Comparison of ENCODE assay signal across 9 cellular contexts in genomic region chr6:27213544-27214125, GRCh38. TPM values are rescaled to one million over a fixed set of nuclear protein-coding genes. Genes with fewer than 3 reads are reported as not detected.
DNase-seq lines count a peak whose midpoint lies in the region; ATAC-seq and TF ChIP-seq lines count a peak whose summit lies in the region.
"Had no signal": no experiment of that assay in that cellular context is flagged by ENCODE, and none has a peak within 500 bp of the region (broad histone marks: within the 10 kb centered on the region; RNA-seq: fewer than 3 reads in every experiment).

No MANE protein-coding gene starts in this region.

- peaks cover 4% of the 10 kb centered on the region for H3K4me1 ChIP-seq in ACC112 (ENCODE audit: control insufficient read depth, insufficient read depth, low read length, unreplicated experiment)

- peaks cover 15% of the 10 kb centered on the region for H3K4me1 Mint-ChIP-seq in WTC11
- H3K4me1 Mint-ChIP-seq in Calu3 (ENCODE audit: low read depth, unreplicated experiment) = no peaks in the 10 kb centered on the region

- intact Hi-C loops in Calu3 (cut with micrococcal nuclease; ENCODE audit: unreplicated experiment) = loop anchor here (10.0 kb wide), 1 partner anchor 161 kb away; no protein-coding TSS in a partner anchor

- no peaks in the 10 kb centered on the region for H3K79me2 ChIP-seq in ACC112 (ENCODE audit: control insufficient read depth, insufficient read depth, low read length, unreplicated experiment)

- H3K4me3 ChIP-seq in ACC112 (ENCODE audit: low read depth, low read length) = peak overlapping the region; percentile 77
- H3K4me3 ChIP-seq in H7 (ENCODE audit: insufficient read depth, low read depth, low read length) = peak overlapping the region; percentile 54

- H3K36me3 ChIP-seq in ACC112 (ENCODE audit: insufficient read depth, low read length) (no peaks in the 10 kb centered on the region), H7 (replicated peaks; ENCODE audit: control insufficient read depth, insufficient read depth, low read length) (no peaks in the 10 kb centered on the region)

- TF ChIP-seq CTCF in WTC11 (IDR thresholded peaks at IDR 0.05) (no peak), Calu3 (IDR thresholded peaks at IDR 0.05; ENCODE audit: unreplicated experiment) (no peak)

- ATAC-seq in WTC11 = peak; percentile 18
- no peak for ATAC-seq in GM21515 (IDR thresholded peaks at IDR 0.05; ENCODE audit: unreplicated experiment)

- H3K27ac Mint-ChIP-seq in WTC11 (no peak overlapping the region), Calu3 (ENCODE audit: unreplicated experiment) (no peak overlapping the region)

- H3K27me3 ChIP-seq in ACC112 (ENCODE audit: insufficient read depth, low read length) (no peaks in the 10 kb centered on the region), H7 (ENCODE audit: control insufficient read depth, insufficient read depth, low read length) (no peaks in the 10 kb centered on the region)

- CTCF ChIA-PET in WTC11 (lab: Charles Lee) = interaction anchor here (0.6 to 1.6 kb wide), 4 partner anchors 16 to 259 kb away, joined by 3 to 4 read pairs (median 4); partner anchors contain the start of gene ZNF184
- CTCF ChIA-PET in Calu3 (lab: Charles Lee) = no interaction called here

- H3K27me3 Mint-ChIP-seq in WTC11 (ENCODE audit: low read depth) (no peaks in the 10 kb centered on the region; the same call in 1 of the 2 replicates), Calu3 (ENCODE audit: unreplicated experiment) (no peaks in the 10 kb centered on the region)

- peak overlapping the region; percentile 54 for H2AFZ ChIP-seq in ACC112 (ENCODE audit: low read length, unreplicated experiment)

- POLR2A ChIA-PET in WTC11 (lab: Charles Lee) = interaction anchor here (0.6 kb wide), 1 partner anchor 872 kb away, joined by 7 read pairs; no protein-coding TSS in a partner anchor

- DNase-seq in H7 = peak; percentile 66
- DNase-seq in WTC11 (ENCODE audit: low spot score) = peak; percentile 65
- peak; percentile 22 for DNase-seq in hepatic stellate cell (ENCODE audit: low spot score)
- DNase-seq in SKM-1 treated with dmso at 0.1 percent for 144 hours (lab: John Stamatoyannopoulos, UW; ENCODE audit: unreplicated experiment) = no peak
- no peak for DNase-seq in Calu3
- DNase-seq in stimulated activated naive CD4-positive, alpha-beta T cell treated with Interleukin-2 at 50 U/mL for 16 hours (lab: John Stamatoyannopoulos, UW) = no peak

- BruUV-seq in Calu3 (replicated peaks; lab: Mats Ljungman, UMichigan) = no TSS peak

- H3K4me3 Mint-ChIP-seq in WTC11 = peak overlapping the region; percentile 95
- no peak overlapping the region for H3K4me3 Mint-ChIP-seq in Calu3 (ENCODE audit: low read depth, unreplicated experiment)

- H3K36me3 Mint-ChIP-seq in WTC11 (no peaks in the 10 kb centered on the region), Calu3 (ENCODE audit: insufficient read depth, unreplicated experiment) (peaks cover 9% of the 10 kb centered on the region)

- H3K27ac ChIP-seq in ACC112 (ENCODE audit: low read depth, low read length) = no peak overlapping the region
- H3K27ac ChIP-seq: epithelial cell of prostate had no signal

- H3K9me3 Mint-ChIP-seq in WTC11 = no peaks in the 10 kb centered on the region
- peaks cover 4% of the 10 kb centered on the region for H3K9me3 Mint-ChIP-seq in Calu3 (ENCODE audit: low read depth, unreplicated experiment)

TF ChIP-seq in WTC11, 78 proteins besides CTCF, POLR2A, EP300 and RAD21:
- TF ChIP-seq AR (CRISPR knock-in tag; IDR thresholded peaks at IDR 0.05) (0 out of 2 replicates have a peak, but pooled peaks have one; percentile 20), ETV6 (CRISPR knock-in tag; IDR thresholded peaks at IDR 0.05) (0 out of 2 replicates have a peak, but pooled peaks have one; percentile 13), FOXP4 (CRISPR knock-in tag; IDR thresholded peaks at IDR 0.05) (no peak), SMAD3 (CRISPR knock-in tag; IDR thresholded peaks at IDR 0.05; ENCODE audit: borderline replicate concordance) (no peak), ZSCAN18 (CRISPR knock-in tag; IDR thresholded peaks at IDR 0.05) (0 out of 2 replicates have a peak, but pooled peaks have one; percentile 7), ZNF138 (CRISPR knock-in tag; conservative IDR thresholded peaks at IDR 0.05) (no peak)
TF ChIP-seq in WTC11: peak in this region for 3.

RNA-seq across cellular contexts. Expression of gene PRSS16, which starts 33.9 kb away (rescaled TPM):
- 5.0 and 5.2 TPM in 2 replicates for total RNA-seq in H7 (2014; rRNA removed; shearing (Covaris generic))
- total RNA-seq in WTC11 (2021) (18.5 to 21.1 TPM (median 19.3 TPM) in 3 replicates), Calu3 (2022) (29.4 and 31.3 TPM in 2 replicates)

Comparison
In these comparisons a context has a peak if more than half of its experiments do, and no peak if none do; other contexts are left out.
1. DNase-seq: peak in H7 (single experiment), WTC11 (single experiment) and hepatic stellate cell (single experiment); none in SKM-1 treated with dmso at 0.1 percent for 144 hours (single experiment), Calu3 (single experiment) and stimulated activated naive CD4-positive, alpha-beta T cell treated with Interleukin-2 at 50 U/mL for 16 hours (single experiment).